20 cellular contexts compared by ENCODE assay signal in the genomic region with DNA sequence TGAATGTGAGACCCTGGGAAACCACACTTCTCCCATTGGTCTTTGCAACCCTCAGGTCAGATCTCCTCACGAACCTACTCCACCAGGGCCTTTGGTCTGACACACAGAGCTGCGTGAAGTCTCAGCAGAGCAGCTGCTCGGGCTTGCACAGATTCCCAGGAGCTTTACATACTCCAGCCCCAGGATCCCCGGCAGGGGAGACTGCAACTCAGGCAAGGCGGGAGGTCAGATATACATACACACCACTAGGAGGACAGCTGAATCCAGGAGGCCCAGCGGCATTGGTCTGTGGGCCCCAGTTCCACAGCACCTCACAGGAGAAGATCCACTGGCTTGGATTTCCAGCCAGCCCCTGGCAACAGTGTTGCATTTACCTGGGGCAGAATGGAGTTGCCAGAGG.
DNase-seq lines count a peak whose midpoint lies in the region; ATAC-seq and TF ChIP-seq lines count a peak whose summit lies in the region.
"Had no signal": no experiment of that assay in that cellular context is flagged by ENCODE, and none has a peak within 500 bp of the region (broad histone marks: within the 10 kb centered on the region; RNA-seq: fewer than 3 reads in every experiment).

No MANE protein-coding gene starts in this region.

- H3K36me3 Mint-ChIP-seq in endodermal cell (ENCODE audit: low read depth) (peaks cover 3% of the 10 kb centered on the region), neural progenitor cell (no peaks in the 10 kb centered on the region), chondrocyte (ENCODE audit: low read depth) (no peaks in the 10 kb centered on the region), T-helper 17 cell (ENCODE audit: low read depth) (no peaks in the 10 kb centered on the region)
- H3K36me3 Mint-ChIP-seq: IgD-negative memory B cell had no signal

- ATAC-seq in T-helper 17 cell (no peak), heart right ventricle (no peak)

- H3K4me3 ChIP-seq in BE2C (ENCODE audit: low read depth, low read length) (no peak overlapping the region), endodermal cell (ENCODE audit: low read length) (no peak overlapping the region), neural progenitor cell (no peak overlapping the region), heart right ventricle (no peak overlapping the region)
- H3K4me3 ChIP-seq: Peyer's patch, SK-N-MC had no signal

- DNase-seq in BE2C = peak; percentile 17
- DNase-seq in HEK293T (ENCODE audit: extremely low spot score) = peak; percentile 18
- peak; percentile 80 for DNase-seq in endodermal cell
- peak; percentile 4 for DNase-seq in neural progenitor cell (ENCODE audit: low spot score)
- no peak for DNase-seq in chondrocyte (ENCODE audit: low spot score)
- DNase-seq in T-helper 17 cell = no peak
- DNase-seq in activated CD4-positive, alpha-beta T cell treated with anti-CD3 and anti-CD28 coated beads for 48 hours = no peak
- no peak for DNase-seq in heart right ventricle
- DNase-seq: CD4-positive, alpha-beta T cell; DMS153; GOT3; HFFc6; Karpas-422; NCI-H1436; NCI-H2029; NCI-H345; NCI-H526 treated with DMSO at 0.1 percent for 48 hours; Peyer's patch had no signal

- H3K27me3 Mint-ChIP-seq in endodermal cell (ENCODE audit: insufficient read depth) (no peaks in the 10 kb centered on the region), neural progenitor cell (ENCODE audit: insufficient read depth, low read depth) (no peaks in the 10 kb centered on the region), chondrocyte (ENCODE audit: low read depth) (no peaks in the 10 kb centered on the region), T-helper 17 cell (peaks cover 13% of the 10 kb centered on the region)

- POLR2A ChIA-PET in HEK293T (lab: Yijun Ruan, JAX) = no interaction called here

- H3F3A ChIP-seq in neural progenitor cell (ENCODE audit: low read depth) = no peaks in the 10 kb centered on the region

- H3K4me3 Mint-ChIP-seq in endodermal cell (no peak overlapping the region), neural progenitor cell (no peak overlapping the region), chondrocyte (ENCODE audit: unreplicated experiment) (no peak overlapping the region), T-helper 17 cell (no peak overlapping the region)
- H3K4me3 Mint-ChIP-seq: CD4-positive, alpha-beta T cell; HFFc6; IgD-negative memory B cell had no signal

- H4K20me1 ChIP-seq in neural progenitor cell (ENCODE audit: low read depth) = no peaks in the 10 kb centered on the region

- H3K27ac Mint-ChIP-seq in endodermal cell = peak overlapping the region; percentile 64
- no peak overlapping the region for H3K27ac Mint-ChIP-seq in neural progenitor cell
- H3K27ac Mint-ChIP-seq in chondrocyte (ENCODE audit: unreplicated experiment) = no peak overlapping the region
- H3K27ac Mint-ChIP-seq in T-helper 17 cell = no peak overlapping the region
- H3K27ac Mint-ChIP-seq: CD4-positive, alpha-beta T cell; HFFc6; IgD-negative memory B cell had no signal

- CTCF ChIA-PET in HEK293T (lab: Yijun Ruan, JAX) = no interaction called here

- intact Hi-C loops in heart right ventricle (cut with DNase I) = no loop called here

- WGBS in endodermal cell (ENCODE audit: insufficient coverage in 1 of 2, insufficient read length in 1 of 2), 2 experiments = 92% methylated on average over 6 of the region's 6 CpGs; no CpG with 5 or more reads in 1 of the 2 experiments
- 55 to 66% methylated on average over 6 of the region's 6 CpGs for WGBS in heart right ventricle, 2 donors

- H3K4me1 ChIP-seq in BE2C (no peaks in the 10 kb centered on the region), endodermal cell (ENCODE audit: control insufficient read depth, insufficient read depth, low read length) (no peaks in the 10 kb centered on the region), neural progenitor cell (no peaks in the 10 kb centered on the region), heart right ventricle (no peaks in the 10 kb centered on the region)
- H3K4me1 ChIP-seq: Peyer's patch had no signal

- H3K27ac ChIP-seq in endodermal cell (ENCODE audit: low read depth, low read length) = no peak overlapping the region
- no peak overlapping the region for H3K27ac ChIP-seq in neural progenitor cell
- no peak overlapping the region for H3K27ac ChIP-seq in heart right ventricle
- H3K27ac ChIP-seq: Peyer's patch, SK-N-MC had no signal

- peaks cover 16% of the 10 kb centered on the region for H3K9me3 Mint-ChIP-seq in endodermal cell
- peaks cover 5% of the 10 kb centered on the region for H3K9me3 Mint-ChIP-seq in neural progenitor cell
- H3K9me3 Mint-ChIP-seq in chondrocyte (ENCODE audit: low read depth) = peaks cover 28% of the 10 kb centered on the region

- H2AFZ ChIP-seq in neural progenitor cell (replicated peaks) = peak overlapping the region; percentile 20

- H3K27me3 ChIP-seq in BE2C = no peaks in the 10 kb centered on the region
- H3K27me3 ChIP-seq in endodermal cell (ENCODE audit: control insufficient read depth, insufficient read depth, low read length, poor library complexity, severe bottlenecking) = no peaks in the 10 kb centered on the region
- H3K27me3 ChIP-seq in neural progenitor cell = no peaks in the 10 kb centered on the region
- H3K27me3 ChIP-seq in heart right ventricle = peaks cover 0 to 6% (median 0%) of the 10 kb centered on the region in 7 donors
- H3K27me3 ChIP-seq: Peyer's patch had no signal

- H3K9me3 ChIP-seq in BE2C (no peaks in the 10 kb centered on the region), endodermal cell (ENCODE audit: control insufficient read depth, low read length) (peaks cover 8% of the 10 kb centered on the region), neural progenitor cell (ENCODE audit: low read depth) (no peaks in the 10 kb centered on the region), T-helper 17 cell (ENCODE audit: control insufficient read depth, low read length, poor library complexity, severe bottlenecking) (no peaks in the 10 kb centered on the region), heart right ventricle (peaks cover 0 to 23% (median 4%) of the 10 kb centered on the region in 11 donors)
- H3K9me3 ChIP-seq: Peyer's patch had no signal

- no peak overlapping the region for H3K4me2 ChIP-seq in neural progenitor cell

- H3K9ac ChIP-seq in endodermal cell (ENCODE audit: extremely low read depth, low read length, poor library complexity, severe bottlenecking) (no peak overlapping the region), neural progenitor cell (no peak overlapping the region)

- H3K4me1 Mint-ChIP-seq in endodermal cell = peaks cover 7% of the 10 kb centered on the region
- no peaks in the 10 kb centered on the region for H3K4me1 Mint-ChIP-seq in neural progenitor cell
- H3K4me1 Mint-ChIP-seq in chondrocyte (ENCODE audit: low read depth) = no peaks in the 10 kb centered on the region
- no peaks in the 10 kb centered on the region for H3K4me1 Mint-ChIP-seq in T-helper 17 cell

- no peak for TF ChIP-seq CTCF in BE2C (IDR thresholded peaks at IDR 0.05; ENCODE audit: low read depth, low read length)
- peak; percentile 61 for TF ChIP-seq CTCF in endodermal cell (conservative IDR thresholded peaks at IDR 0.05)
- no peak for TF ChIP-seq CTCF in neural progenitor cell (IDR thresholded peaks at IDR 0.05)
- TF ChIP-seq CTCF in chondrocyte (IDR thresholded peaks at IDR 0.05) = no peak
- no peak for TF ChIP-seq CTCF in heart right ventricle (IDR thresholded peaks at IDR 0.05)

- H3K36me3 ChIP-seq in BE2C = no peaks in the 10 kb centered on the region
- no peaks in the 10 kb centered on the region for H3K36me3 ChIP-seq in endodermal cell (ENCODE audit: control insufficient read depth, insufficient read depth, low read length)
- no peaks in the 10 kb centered on the region for H3K36me3 ChIP-seq in neural progenitor cell
- H3K36me3 ChIP-seq in heart right ventricle = no peaks in the 10 kb centered on the region
- H3K36me3 ChIP-seq: Peyer's patch had no signal

- H3K79me2 ChIP-seq in neural progenitor cell (ENCODE audit: low read depth) = no peaks in the 10 kb centered on the region

TF ChIP-seq in HEK293T, 16 proteins besides CTCF, POLR2A, EP300 and RAD21:
- TF ChIP-seq HDGF (IDR thresholded peaks at IDR 0.05; ENCODE audit: borderline replicate concordance) (no peak), ARNT (IDR thresholded peaks at IDR 0.05) (no peak), L3MBTL2 (conservative IDR thresholded peaks at IDR 0.05) (no peak), FOXK2 (IDR thresholded peaks at IDR 0.05) (no peak), SUZ12 (IDR thresholded peaks at IDR 0.05) (no peak), FOXM1 (IDR thresholded peaks at IDR 0.05; ENCODE audit: borderline replicate concordance) (no peak), ELF4 (IDR thresholded peaks at IDR 0.05) (no peak), CTBP1 (IDR thresholded peaks at IDR 0.05; ENCODE audit: borderline replicate concordance) (no peak), ZNF384 (IDR thresholded peaks at IDR 0.05) (no peak), BHLHE40 (IDR thresholded peaks at IDR 0.05; ENCODE audit: borderline replicate concordance) (no peak), SP1 (IDR thresholded peaks at IDR 0.05) (no peak), FOXA1 (IDR thresholded peaks at IDR 0.05) (no peak), TARDBP (IDR thresholded peaks at IDR 0.05) (no peak), LEF1 (IDR thresholded peaks at IDR 0.05; ENCODE audit: borderline replicate concordance) (no peak), NFRKB (IDR thresholded peaks at IDR 0.05) (no peak)
- TF ChIP-seq, protein P1, sequence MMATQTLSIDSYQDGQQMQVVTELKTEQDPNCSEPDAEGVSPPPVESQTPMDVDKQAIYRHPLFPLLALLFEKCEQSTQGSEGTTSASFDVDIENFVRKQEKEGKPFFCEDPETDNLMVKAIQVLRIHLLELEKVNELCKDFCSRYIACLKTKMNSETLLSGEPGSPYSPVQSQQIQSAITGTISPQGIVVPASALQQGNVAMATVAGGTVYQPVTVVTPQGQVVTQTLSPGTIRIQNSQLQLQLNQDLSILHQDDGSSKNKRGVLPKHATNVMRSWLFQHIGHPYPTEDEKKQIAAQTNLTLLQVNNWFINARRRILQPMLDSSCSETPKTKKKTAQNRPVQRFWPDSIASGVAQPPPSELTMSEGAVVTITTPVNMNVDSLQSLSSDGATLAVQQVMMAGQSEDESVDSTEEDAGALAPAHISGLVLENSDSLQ (IDR thresholded peaks at IDR 0.05) = no peak

Comparison
In these comparisons a context has a peak if more than half of its experiments do, and no peak if none do; other contexts are left out.
1. DNase-seq: peak in BE2C (single experiment), HEK293T (single experiment), endodermal cell (single experiment) and neural progenitor cell (single experiment); none in chondrocyte (single experiment), T-helper 17 cell (0 of 3), activated CD4-positive, alpha-beta T cell treated with anti-CD3 and anti-CD28 coated beads for 48 hours (single experiment) and heart right ventricle (0 of 2).